Comparison of ENCODE assay signal across 4 cellular contexts in genomic region chr9:77111408-77111807, GRCh38.
"Had no signal": no experiment of that assay in that cellular context is flagged by ENCODE, and none has a peak within 500 bp of the region (broad histone marks: within the 10 kb centered on the region; RNA-seq: fewer than 3 reads in every experiment).

No MANE protein-coding gene starts in this region.

- H3K4me1 ChIP-seq: HAP-1 had no signal

- H3K27ac ChIP-seq: GM23248 had no signal

- H3K36me3 ChIP-seq: HAP-1 had no signal

- ATAC-seq: GM23338, HCT116 had no signal

- H3K4me3 ChIP-seq: GM23248, GM23338, HAP-1 had no signal

- H3K9me3 ChIP-seq: HAP-1 had no signal
